ENCODE assay signal across 22 cellular contexts in genomic region chr17:4800462-4801185, GRCh38. TPM values are rescaled to one million over a fixed set of nuclear protein-coding genes. Genes with fewer than 3 reads are reported as not detected.
DNase-seq lines count a peak whose midpoint lies in the region; ATAC-seq, FAIRE-seq and TF ChIP-seq lines count a peak whose summit lies in the region.
"Had no signal": no experiment of that assay in that cellular context is flagged by ENCODE, and none has a peak within 500 bp of the region (broad histone marks: within the 10 kb centered on the region; RNA-seq: fewer than 3 reads in every experiment).

No MANE protein-coding gene starts in this region.

- H3K4me1 Mint-ChIP-seq in chondrocyte (ENCODE audit: low read depth), result peaks cover 15% of the 10 kb centered on the region
- peaks cover 12% of the 10 kb centered on the region for H3K4me1 Mint-ChIP-seq in CD14-positive monocyte

- POLR2A ChIA-PET in A549 (lab: Yijun Ruan, JAX), result no interaction called here

- no peaks in the 10 kb centered on the region for H3K27me3 Mint-ChIP-seq in chondrocyte (ENCODE audit: low read depth)
- peaks cover 11 to 18% (median 15%) of the 10 kb centered on the region in 3 donors for H3K27me3 Mint-ChIP-seq in CD14-positive monocyte (ENCODE audit: low read depth in 3 of 3)

- H3K27ac ChIP-seq in A549 (no peak overlapping the region), vagina (no peak overlapping the region)
- H3K27ac ChIP-seq: foreskin keratinocyte, right lobe of liver, SJCRH30 had no signal

- no peaks in the 10 kb centered on the region for H3K27me3 ChIP-seq in vagina
- H3K27me3 ChIP-seq: foreskin keratinocyte, right lobe of liver, SJCRH30 had no signal

- peaks cover 8% of the 10 kb centered on the region for H3K36me3 Mint-ChIP-seq in chondrocyte (ENCODE audit: low read depth)
- peaks cover 21 to 25% of the 10 kb centered on the region in 2 donors for H3K36me3 Mint-ChIP-seq in CD14-positive monocyte

- H3K9me3 Mint-ChIP-seq in chondrocyte (ENCODE audit: low read depth) (no peaks in the 10 kb centered on the region), CD14-positive monocyte (peaks cover 0 to 4% (median 0%) of the 10 kb centered on the region in 7 donors)
- H3K9me3 Mint-ChIP-seq: T-helper 2 cell treated with Interferon-gamma antibody and Interleukin-4, amounts not matched to agents 5 μg/mL and 100 μg/mL, for 36 hours had no signal

- H3K4me1 ChIP-seq in A549 (peaks cover 7% of the 10 kb centered on the region; the same call in 2 of the 3 replicates), vagina (peaks cover 11% of the 10 kb centered on the region)
- H3K4me1 ChIP-seq: foreskin keratinocyte, SJCRH30 had no signal

- H3K27ac Mint-ChIP-seq in chondrocyte (ENCODE audit: unreplicated experiment) (peak overlapping the region; percentile 8), CD14-positive monocyte (no peak overlapping the region)
- H3K27ac Mint-ChIP-seq: T-helper 2 cell treated with Interferon-gamma antibody and Interleukin-4, amounts not matched to agents 5 μg/mL and 100 μg/mL, for 36 hours had no signal

- intact Hi-C loops in vagina (cut with DNase I) (no loop called here), CD14-positive monocyte (cut with micrococcal nuclease) (no loop called here)

- no peak for TF ChIP-seq RAD21 in A549 (conservative IDR thresholded peaks at IDR 0.05 in 1 of 2, IDR thresholded peaks at IDR 0.05 in 1 of 2)

- H3K4me3 Mint-ChIP-seq in chondrocyte (ENCODE audit: unreplicated experiment), result no peak overlapping the region
- H3K4me3 Mint-ChIP-seq in CD14-positive monocyte, result no peak overlapping the region
- H3K4me3 Mint-ChIP-seq: T-helper 2 cell treated with Interferon-gamma antibody and Interleukin-4, amounts not matched to agents 5 μg/mL and 100 μg/mL, for 36 hours had no signal

- ATAC-seq in A549 (no peak), GM21737 (IDR thresholded peaks at IDR 0.05; ENCODE audit: unreplicated experiment) (no peak)
- ATAC-seq: foreskin keratinocyte, right lobe of liver had no signal

- H3K9me3 ChIP-seq in A549, result no peaks in the 10 kb centered on the region
- no peaks in the 10 kb centered on the region for H3K9me3 ChIP-seq in vagina
- H3K9me3 ChIP-seq: right lobe of liver, SJCRH30 had no signal

- CTCF ChIA-PET in A549 (lab: Yijun Ruan, JAX), result interaction anchor here (1.0 to 5.5 kb wide), 8 partner anchors 8 to 90 kb away, joined by 3 to 38 read pairs (median 4); partner anchors contain the start of genes GLTPD2 and MED11

- H3K4me3 ChIP-seq in A549, result no peak overlapping the region
- no peak overlapping the region for H3K4me3 ChIP-seq in GM12865 (ENCODE audit: low read depth, low read length)
- H3K4me3 ChIP-seq in vagina, result no peak overlapping the region
- H3K4me3 ChIP-seq: right lobe of liver, SJCRH30 had no signal

- FAIRE-seq in A549 (lab: Jason Lieb, UNC), result peak; percentile 39

- WGBS in A549 (ENCODE audit: missing lambda C conversion rate), result 67% methylated on average over 10 of the region's 10 CpGs

- TF ChIP-seq CTCF in A549 (IDR thresholded peaks at IDR 0.05) (no peak), GM12865 (IDR thresholded peaks at IDR 0.05; ENCODE audit: insufficient read depth, low read depth, low read length, missing control alignments) (no peak), chondrocyte (IDR thresholded peaks at IDR 0.05) (no peak), vagina (IDR thresholded peaks at IDR 0.05) (no peak), CD14-positive monocyte (IDR thresholded peaks at IDR 0.05) (no peak)

- TF ChIP-seq POLR2A in A549 (IDR thresholded peaks at IDR 0.05; ENCODE audit: low read length), result no peak
- no peak for TF ChIP-seq POLR2A in vagina (IDR thresholded peaks at IDR 0.05)

- DNase-seq in A549 (ENCODE audit: low read depth in 1 of 2, low spot score in 1 of 2), result no peak
- peak; percentile 59 for DNase-seq in GM12865 (ENCODE audit: low read depth)
- DNase-seq in NCI-H2227 (lab: John Stamatoyannopoulos, UW; ENCODE audit: unreplicated experiment), result peak; percentile 15
- DNase-seq in chondrocyte (ENCODE audit: low spot score), result no peak
- no peak for DNase-seq in vagina (ENCODE audit: extremely low spot score in 2 of 2)
- DNase-seq in CD14-positive monocyte (ENCODE audit: low spot score), result no peak
- DNase-seq in mucosa of gallbladder (ENCODE audit: low spot score), result no peak
- DNase-seq: activated CD4-positive, CD25-positive, alpha-beta regulatory T cell; activated gamma-delta T cell treated with Interleukin-2 at 50 U/mL for 16 hours; Calu3; cortex of kidney; foreskin keratinocyte; GDM1; hypothalamus; Kasumi-1; NCI-H1105 treated with DMSO at 0.1 percent for 48 hours; nucleus accumbens; right lobe of liver; SJCRH30 had no signal

- H3K4me2 ChIP-seq in A549, result no peak overlapping the region

- H3K36me3 ChIP-seq in vagina, result peaks cover 0 to 24% of the 10 kb centered on the region in 2 donors
- H3K36me3 ChIP-seq: SJCRH30 had no signal

- no peak for TF ChIP-seq EP300 in A549 (IDR thresholded peaks at IDR 0.05)

TF ChIP-seq in A549, 52 proteins besides CTCF, POLR2A, EP300 and RAD21:
- TF ChIP-seq NR3C1 (IDR thresholded peaks at IDR 0.05) (no peak), ZSCAN20 (CRISPR knock-in tag; IDR thresholded peaks at IDR 0.05) (no peak), BCL3 (IDR thresholded peaks at IDR 0.05) (no peak), KDM1A (IDR thresholded peaks at IDR 0.05; ENCODE audit: low read depth) (no peak), PHF8 (IDR thresholded peaks at IDR 0.05; ENCODE audit: borderline replicate concordance, low read depth) (no peak), KDM5A (IDR thresholded peaks at IDR 0.05) (no peak), TFCP2L1 (CRISPR knock-in tag; IDR thresholded peaks at IDR 0.05) (no peak), CHD2 (IDR thresholded peaks at IDR 0.05; ENCODE audit: low read length, partially characterized antibody) (no peak), SMC3 (IDR thresholded peaks at IDR 0.05) (no peak), GATA3 (IDR thresholded peaks at IDR 0.05; ENCODE audit: borderline replicate concordance) (no peak), RARB (CRISPR knock-in tag; IDR thresholded peaks at IDR 0.05) (no peak), RCOR1 (IDR thresholded peaks at IDR 0.05; ENCODE audit: low read depth, low read length) (no peak)
TF ChIP-seq in A549: peak in this region for 0.

RNA-seq across cellular contexts. Expression of gene PSMB6, which starts 4.7 kb away (rescaled TPM):
- 376 and 414 TPM in 2 replicates for polyA plus RNA-seq in A549 (2011; rRNA removed)
- polyA plus RNA-seq in A549 (2012; cell fraction: cytosol; rRNA removed), result 763 and 829 TPM in 2 replicates
- polyA plus RNA-seq in A549 (2012; cell fraction: nucleus; rRNA removed), result 423 and 460 TPM in 2 replicates
- 387 to 424 TPM (median 414 TPM) in 3 replicates for polyA plus RNA-seq in A549 (2017; fragmentation: RNase III; extraction: RNeasy Plus Mini Kit Qiagen cat#74134 plus additional on column Dnase treatment)
- polyA minus RNA-seq in A549 (2011; rRNA and poly(A)+ RNA removed), result 332 and 401 TPM in 2 replicates
- 110 to 146 TPM (median 113 TPM) in 3 replicates for total RNA-seq in chondrocyte
- total RNA-seq in vagina, result 110 TPM
- 100 to 1,000 TPM; 361 to 364 TPM for polyA plus RNA-seq in CD14-positive monocyte
- 104 TPM for total RNA-seq in mucosa of gallbladder

RNA-seq across cellular contexts. Expression of gene PLD2, which starts 6.3 kb away (rescaled TPM):
- polyA plus RNA-seq in A549 (2011; rRNA removed) (17.0 and 20.2 TPM in 2 replicates), A549 (2017; fragmentation: RNase III; extraction: RNeasy Plus Mini Kit Qiagen cat#74134 plus additional on column Dnase treatment) (23.0 to 27.4 TPM (median 23.7 TPM) in 3 replicates), CD14-positive monocyte (1 to 10 TPM; 3.5 to 4.0 TPM)
- 24.5 and 30.1 TPM in 2 replicates for polyA plus RNA-seq in A549 (2012; cell fraction: cytosol; rRNA removed)
- polyA plus RNA-seq in A549 (2012; cell fraction: nucleus; rRNA removed), result 114 and 147 TPM in 2 replicates
- polyA minus RNA-seq in A549 (2011; rRNA and poly(A)+ RNA removed), result 27.1 and 27.4 TPM in 2 replicates
- total RNA-seq in chondrocyte (30.3 to 35.3 TPM (median 32.1 TPM) in 3 replicates), vagina (63.6 TPM), mucosa of gallbladder (48.7 TPM)

RNA-seq across cellular contexts. Expression of gene GLTPD2, which starts 11.9 kb away (rescaled TPM):
- polyA plus RNA-seq in A549 (2011; rRNA removed) (not detected in 2 replicates), A549 (2017; fragmentation: RNase III; extraction: RNeasy Plus Mini Kit Qiagen cat#74134 plus additional on column Dnase treatment) (not detected in 3 replicates), CD14-positive monocyte (1 to 10 TPM; 1.5 to 2.1 TPM)
- 0.04 and 0.06 TPM in 2 replicates for polyA plus RNA-seq in A549 (2012; cell fraction: cytosol; rRNA removed)
- polyA plus RNA-seq in A549 (2012; cell fraction: nucleus; rRNA removed), result 0.06 TPM in 1 of 2 replicates, not detected in the other
- polyA minus RNA-seq in A549 (2011; rRNA and poly(A)+ RNA removed), result not detected in 2 replicates
- total RNA-seq in chondrocyte (not detected in 3 replicates), vagina (not detected), mucosa of gallbladder (0.46 TPM)
- total RNA-seq: foreskin keratinocyte, H4, SJCRH30 had no signal
- polyA plus RNA-seq: foreskin keratinocyte had no signal

RNA-seq across cellular contexts. Expression of gene VMO1, which starts 14.5 kb away (rescaled TPM):
- polyA plus RNA-seq in A549 (2011; rRNA removed), result 0.50 and 0.58 TPM in 2 replicates
- 0.98 and 1.1 TPM in 2 replicates for polyA plus RNA-seq in A549 (2012; cell fraction: cytosol; rRNA removed)
- polyA plus RNA-seq in A549 (2012; cell fraction: nucleus; rRNA removed), result 0.83 and 2.1 TPM in 2 replicates
- polyA plus RNA-seq in A549 (2017; fragmentation: RNase III; extraction: RNeasy Plus Mini Kit Qiagen cat#74134 plus additional on column Dnase treatment), result 0.39 to 1.1 TPM (median 0.81 TPM) in 3 replicates
- not detected in 2 replicates for polyA minus RNA-seq in A549 (2011; rRNA and poly(A)+ RNA removed)
- 0.82 to 2.4 TPM (median 1.2 TPM) in 3 replicates for total RNA-seq in chondrocyte
- 12.5 TPM for total RNA-seq in vagina
- polyA plus RNA-seq in CD14-positive monocyte, result under 1 TPM; 0.54 to 0.79 TPM
- 3.9 TPM for total RNA-seq in mucosa of gallbladder
- total RNA-seq: H4 had no signal

Comparison
In these comparisons a context has a peak if more than half of its experiments do, and no peak if none do; other contexts are left out.
1. DNase-seq: peak in GM12865 (single experiment) and NCI-H2227 (single experiment); none in A549 (0 of 2), chondrocyte (single experiment), vagina (0 of 2), CD14-positive monocyte (single experiment) and mucosa of gallbladder (single experiment).